In genomic region chr6:39195792-39196385, GRCh38 we compare ENCODE assay signal across 16 cellular contexts. TPM values are rescaled to one million over a fixed set of nuclear protein-coding genes. Genes with fewer than 3 reads are reported as not detected.
A peak's percentile ranks its signal among the peaks of the same experiment; 100 is the strongest.
DNase-seq lines count a peak whose midpoint lies in the region; ATAC-seq and TF ChIP-seq lines count a peak whose summit lies in the region.
"Had no signal": no experiment of that assay in that cellular context is flagged by ENCODE, and none has a peak within 500 bp of the region (broad histone marks: within the 10 kb centered on the region; RNA-seq: fewer than 3 reads in every experiment).

No MANE protein-coding gene starts in this region.

- H3K4me1 ChIP-seq in Peyer's patch (peaks cover 3 to 57% (median 13%) of the 10 kb centered on the region in 4 donors), mucosa of stomach (ENCODE audit: control insufficient read depth, insufficient read depth, low read length) (peaks cover 86% of the 10 kb centered on the region)
- H3K4me1 ChIP-seq: HAP-1 had no signal

- peak in 1 of 3 donors; percentile 29 for DNase-seq in Peyer's patch
- peak; percentile 53 to 80 for DNase-seq in erythroblast (lab: John Stamatoyannopoulos, UW)
- no peak for DNase-seq in NCI-H510A (lab: John Stamatoyannopoulos, UW)
- DNase-seq in NCI-H146 treated with DMSO at 0.1 percent for 48 hours (lab: John Stamatoyannopoulos, UW; ENCODE audit: unreplicated experiment): no peak
- DNase-seq: ACHN; CD4-positive, CD25-positive, alpha-beta regulatory T cell; DMS 273 treated with DMSO at 0.1 percent for 48 hours; GOT3; HFFc6 had no signal

- H3K9me3 ChIP-seq in Peyer's patch (no peaks in the 10 kb centered on the region), mucosa of stomach (ENCODE audit: control insufficient read depth, low read length) (no peaks in the 10 kb centered on the region)
- H3K9me3 ChIP-seq: HAP-1 had no signal

- H3K9ac ChIP-seq in mucosa of stomach (ENCODE audit: low read length): peak overlapping the region; percentile 4
- H3K9ac ChIP-seq: BLaER1 treated with 17β-estradiol and CSF1 and Interleukin-3, amounts not matched to agents 10 nM and 100 nM had no signal

- no peaks in the 10 kb centered on the region for H3K27me3 ChIP-seq in Peyer's patch
- H3K27me3 ChIP-seq in mucosa of stomach (ENCODE audit: control insufficient read depth, insufficient read depth, low read length): no peaks in the 10 kb centered on the region

- H3K36me3 ChIP-seq in Peyer's patch: peaks cover 0 to 47% (median 0%) of the 10 kb centered on the region in 3 donors
- peaks cover 47% of the 10 kb centered on the region for H3K36me3 ChIP-seq in mucosa of stomach (ENCODE audit: control insufficient read depth, insufficient read depth, low read length)
- H3K36me3 ChIP-seq: BLaER1 treated with 17β-estradiol and CSF1 and Interleukin-3, amounts not matched to agents 10 nM and 100 nM had no signal

- peak in 1 of 6 experiments; percentile 9 for TF ChIP-seq CTCF in Peyer's patch (IDR thresholded peaks at IDR 0.05)

- H3K27ac ChIP-seq in Peyer's patch: peak overlapping the region in 3 of 4 donors; percentile 67 to 95 (median 82)
- H3K27ac ChIP-seq: BLaER1 treated with 17β-estradiol and CSF1 and Interleukin-3, amounts not matched to agents 10 nM and 100 nM had no signal

- TF ChIP-seq POLR2A in Peyer's patch (IDR thresholded peaks at IDR 0.05) (no peak), erythroblast (IDR thresholded peaks at IDR 0.05; ENCODE audit: low read length) (no peak)

- H3K4me3 ChIP-seq in Peyer's patch (no peak overlapping the region), mucosa of stomach (ENCODE audit: low read length) (no peak overlapping the region)
- H3K4me3 ChIP-seq: BLaER1 treated with 17β-estradiol and CSF1 and Interleukin-3, amounts not matched to agents 10 nM and 100 nM; HAP-1 had no signal

- no peak for ATAC-seq in HG02938 (IDR thresholded peaks at IDR 0.05; ENCODE audit: unreplicated experiment)
- no peak for ATAC-seq in GM18868 (IDR thresholded peaks at IDR 0.05; ENCODE audit: unreplicated experiment)
- ATAC-seq: HepG2 had no signal

RNA-seq across cellular contexts. Expression of gene KCNK5, which starts 33.4 kb away (rescaled TPM):
- 100 to 1,000 TPM in 3 of 4 donors, 10 to 100 TPM in 1; 10.7 to 150 (median 115) TPM for total RNA-seq in Peyer's patch
- total RNA-seq: A172, HFFc6 had no signal

Comparison
In these comparisons a context has a peak if more than half of its experiments do, and no peak if none do; other contexts are left out.
1. DNase-seq: peak in erythroblast (2 of 2); none in NCI-H510A (single experiment) and NCI-H146 treated with DMSO at 0.1 percent for 48 hours (single experiment).